21 cellular contexts compared by ENCODE assay signal in the genomic region with DNA sequence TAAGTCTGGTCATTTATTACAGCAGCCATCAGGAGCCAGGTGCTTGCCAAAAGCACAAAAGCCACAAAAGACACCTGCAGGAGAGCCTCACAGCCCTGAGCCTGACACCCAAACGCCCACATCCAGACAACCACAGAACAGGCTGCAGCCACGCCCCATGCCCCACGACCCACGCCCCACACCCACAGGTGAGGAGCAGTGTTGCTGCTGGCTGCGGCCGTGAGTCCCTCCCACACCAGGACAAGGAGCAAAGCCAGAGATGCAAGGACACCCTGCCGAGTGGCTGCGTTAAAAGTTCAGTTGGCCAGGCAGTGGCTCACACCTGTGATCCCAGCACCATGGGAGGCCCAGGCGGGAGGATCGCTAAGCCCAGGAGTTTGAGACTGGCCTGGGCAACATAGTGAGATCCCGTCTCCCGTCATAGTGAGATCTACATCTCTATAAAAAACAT. TPM values are rescaled to one million over a fixed set of nuclear protein-coding genes. Genes with fewer than 3 reads are reported as not detected.
DNase-seq lines count a peak whose midpoint lies in the region; ATAC-seq, FAIRE-seq and TF ChIP-seq lines count a peak whose summit lies in the region.
"Had no signal": no experiment of that assay in that cellular context is flagged by ENCODE, and none has a peak within 500 bp of the region (broad histone marks: within the 10 kb centered on the region; RNA-seq: fewer than 3 reads in every experiment).

No MANE protein-coding gene starts in this region.

- no peaks in the 10 kb centered on the region for H3K23me2 ChIP-seq in H1 (ENCODE audit: low read depth, low read length)

- 0 out of 2 replicates have a peak overlapping the region, but pooled peaks have one; percentile 35 for H2BK5ac ChIP-seq in H1 (ENCODE audit: low read depth, low read length)

- no peak overlapping the region for H3K4me3 Mint-ChIP-seq in activated CD8-positive, alpha-beta T cell treated with anti-CD3 and anti-CD28 coated beads for 36 hours
- H3K4me3 Mint-ChIP-seq in activated CD8-positive, alpha-beta T cell treated with anti-CD3 and anti-CD28 coated beads, Interleukin-2, amount 10 ng/mL, durations not matched to agents 7 days and 5 days, result no peak overlapping the region
- peak overlapping the region in 2 of 8 donors; percentile 50 to 74 for H3K4me3 Mint-ChIP-seq in CD4-positive, alpha-beta memory T cell

- H2AK5ac ChIP-seq in H1 (ENCODE audit: low read depth, low read length), result no peak overlapping the region

- no peak for FAIRE-seq in H1 (lab: Jason Lieb, UNC)
- FAIRE-seq: H54, urothelium cell line had no signal

- no peak for TF ChIP-seq POLR2A in H1 (IDR thresholded peaks at IDR 0.05; ENCODE audit: control extremely low read depth in 1 of 2, low read depth in 2 of 2, low read length in 2 of 2)

- H4K5ac ChIP-seq in H1 (ENCODE audit: insufficient read length, low read depth, low read length), result no peak overlapping the region

- H3K36me3 ChIP-seq in CD4-positive, alpha-beta memory T cell (ENCODE audit: insufficient read depth, low read length), result no peaks in the 10 kb centered on the region
- H3K36me3 ChIP-seq in H1 (ENCODE audit: control insufficient read depth in 2 of 4, insufficient read depth in 4 of 4, low read length in 3 of 4), result no peaks in the 10 kb centered on the region; a peak in 1 of 8 replicates
- H3K36me3 ChIP-seq: SJSA1 had no signal

- H3K4me2 ChIP-seq in H1 (ENCODE audit: insufficient read depth in 1 of 2, low read depth in 2 of 2, low read length in 2 of 2), result no peak overlapping the region

- H2BK15ac ChIP-seq in H1 (ENCODE audit: low read length), result no peak overlapping the region

- H3K27ac Mint-ChIP-seq in activated CD8-positive, alpha-beta T cell treated with anti-CD3 and anti-CD28 coated beads for 36 hours, result peak overlapping the region; percentile 15
- no peak overlapping the region for H3K27ac Mint-ChIP-seq in activated CD8-positive, alpha-beta T cell treated with anti-CD3 and anti-CD28 coated beads, Interleukin-2, amount 10 ng/mL, durations not matched to agents 7 days and 5 days
- peak overlapping the region in 4 of 7 donors; percentile 55 to 90 (median 86) for H3K27ac Mint-ChIP-seq in CD4-positive, alpha-beta memory T cell

- H4K91ac ChIP-seq in H1 (replicated peaks; ENCODE audit: insufficient read length, low read length), result no peak overlapping the region

- no peak for TF ChIP-seq RAD21 in H1 (IDR thresholded peaks at IDR 0.05 in 1 of 2, conservative IDR thresholded peaks at IDR 0.05 in 1 of 2; ENCODE audit: low read depth in 2 of 2, low read length in 2 of 2)

- no peak for TF ChIP-seq CTCF in activated CD8-positive, alpha-beta T cell treated with anti-CD3 and anti-CD28 coated beads for 36 hours (IDR thresholded peaks at IDR 0.05)
- TF ChIP-seq CTCF in H1 (IDR thresholded peaks at IDR 0.05; ENCODE audit: control extremely low read depth in 1 of 3, insufficient read depth in 1 of 3, low read depth in 1 of 3, low read length in 3 of 3), result no peak

- H3K14ac ChIP-seq in H1 (ENCODE audit: insufficient read length), result no peak overlapping the region

- peaks cover 14% of the 10 kb centered on the region for H3K4me1 Mint-ChIP-seq in activated CD8-positive, alpha-beta T cell treated with anti-CD3 and anti-CD28 coated beads for 36 hours (ENCODE audit: low read depth)
- peaks cover 22% of the 10 kb centered on the region for H3K4me1 Mint-ChIP-seq in activated CD8-positive, alpha-beta T cell treated with anti-CD3 and anti-CD28 coated beads, Interleukin-2, amount 10 ng/mL, durations not matched to agents 7 days and 5 days (ENCODE audit: low read depth)
- H3K4me1 Mint-ChIP-seq in CD4-positive, alpha-beta memory T cell, result peaks cover 16 to 27% (median 17%) of the 10 kb centered on the region in 4 donors

- no peak overlapping the region for H2BK12ac ChIP-seq in H1 (ENCODE audit: low read depth, low read length)

- H3K56ac ChIP-seq in H1 (replicated peaks; ENCODE audit: insufficient read length, low read depth, low read length), result no peak overlapping the region

- peaks cover 14% of the 10 kb centered on the region for H3K4me1 ChIP-seq in CD4-positive, alpha-beta memory T cell (ENCODE audit: insufficient read depth, low read length)
- no peaks in the 10 kb centered on the region for H3K4me1 ChIP-seq in H1 (replicated peaks in 1 of 4; ENCODE audit: control insufficient read depth in 3 of 4, insufficient read depth in 4 of 4, low read length in 3 of 4)
- H3K4me1 ChIP-seq: body of pancreas had no signal

- no peak for DNase-seq in activated CD8-positive, alpha-beta T cell treated with anti-CD3 and anti-CD28 coated beads for 36 hours
- no peak for DNase-seq in activated CD8-positive, alpha-beta T cell treated with anti-CD3 and anti-CD28 coated beads, Interleukin-2, amount 10 ng/mL, durations not matched to agents 7 days and 5 days
- DNase-seq in CD4-positive, alpha-beta memory T cell, result peak in 2 of 5 donors; percentile 17 to 37
- DNase-seq in RPMI8226 (peak; percentile 55), H1 (ENCODE audit: low read depth in 1 of 2, low spot score in 2 of 2) (no peak)
- DNase-seq: ACHN, body of pancreas, C1 segment of cervical spinal cord, foreskin melanocyte, left ventricle myocardium superior, midbrain, NCI-H187, NCI-H2227 treated with DMSO at 0.1 percent for 48 hours, NCI-H748 treated with DMSO at 0.1 percent for 48 hours had no signal

- CTCF ChIA-PET in activated CD8-positive, alpha-beta T cell treated with anti-CD3 and anti-CD28 coated beads for 36 hours (lab: Charles Lee), result interaction anchor here (5.0 kb wide), 1 partner anchor 83 kb away, joined by 22 read pairs; a partner anchor contains a TSS
- CTCF ChIA-PET in activated CD8-positive, alpha-beta T cell treated with anti-CD3 and anti-CD28 coated beads, Interleukin-2, amount 10 ng/mL, durations not matched to agents 7 days and 5 days (lab: Charles Lee), result no interaction called here
- CTCF ChIA-PET in CD4-positive, alpha-beta memory T cell (lab: Charles Lee; ENCODE audit: partially characterized antibody), result interaction anchor here (0.8 kb wide), 1 partner anchor 12 kb away, joined by 3 read pairs; no protein-coding TSS in a partner anchor
- CTCF ChIA-PET in H1 (lab: Charles Lee; ENCODE audit: partially characterized antibody), result interaction anchor here (1.1 to 15.2 kb wide), 7 partner anchors 7 to 82 kb away, joined by 3 to 191 read pairs (median 3); a partner anchor contains a TSS

- peaks cover 0 to 14% of the 10 kb centered on the region in 2 experiments; a peak in 2 of 4 replicates for H3K79me2 ChIP-seq in H1 (ENCODE audit: control insufficient read depth in 1 of 2, insufficient read depth in 2 of 2, low read length in 2 of 2)

- H3K9me3 Mint-ChIP-seq in activated CD8-positive, alpha-beta T cell treated with anti-CD3 and anti-CD28 coated beads for 36 hours, result no peaks in the 10 kb centered on the region
- H3K9me3 Mint-ChIP-seq in activated CD8-positive, alpha-beta T cell treated with anti-CD3 and anti-CD28 coated beads, Interleukin-2, amount 10 ng/mL, durations not matched to agents 7 days and 5 days (ENCODE audit: insufficient read depth), result no peaks in the 10 kb centered on the region
- H3K9me3 Mint-ChIP-seq in CD4-positive, alpha-beta memory T cell, result no peaks in the 10 kb centered on the region

- H3K27me3 Mint-ChIP-seq in activated CD8-positive, alpha-beta T cell treated with anti-CD3 and anti-CD28 coated beads for 36 hours, result no peaks in the 10 kb centered on the region
- H3K27me3 Mint-ChIP-seq in activated CD8-positive, alpha-beta T cell treated with anti-CD3 and anti-CD28 coated beads, Interleukin-2, amount 10 ng/mL, durations not matched to agents 7 days and 5 days (ENCODE audit: low read depth), result no peaks in the 10 kb centered on the region
- H3K27me3 Mint-ChIP-seq in CD4-positive, alpha-beta memory T cell, result no peaks in the 10 kb centered on the region

- no peak overlapping the region for H3K4me3 ChIP-seq in CD4-positive, alpha-beta memory T cell (ENCODE audit: low read length in 2 of 2)
- H3K4me3 ChIP-seq in H1 (ENCODE audit: extremely low read depth in 1 of 4, insufficient read depth in 2 of 4, low read depth in 3 of 4, low read length in 4 of 4), result no peak overlapping the region
- H3K4me3 ChIP-seq: body of pancreas, SJSA1 had no signal

- no peak overlapping the region for H2BK20ac ChIP-seq in H1 (ENCODE audit: low read length)

- H3K9ac ChIP-seq in H1 (replicated peaks in 1 of 4; ENCODE audit: extremely low read depth in 1 of 4, low read depth in 3 of 4, low read length in 3 of 4), result no peak overlapping the region

- POLR2A ChIA-PET in activated CD8-positive, alpha-beta T cell treated with anti-CD3 and anti-CD28 coated beads for 36 hours (lab: Charles Lee), result interaction anchor here (0.6 to 1.0 kb wide), 3 partner anchors 37 to 141 kb away, joined by 3 read pairs; a partner anchor contains a TSS
- POLR2A ChIA-PET in activated CD8-positive, alpha-beta T cell treated with anti-CD3 and anti-CD28 coated beads, Interleukin-2, amount 10 ng/mL, durations not matched to agents 7 days and 5 days (lab: Charles Lee), result no interaction called here
- POLR2A ChIA-PET in CD4-positive, alpha-beta memory T cell (lab: Charles Lee; ENCODE audit: partially characterized antibody), result interaction anchor here (1.1 to 1.9 kb wide), 2 partner anchors 17 to 41 kb away, joined by 5 to 6 read pairs; no protein-coding TSS in a partner anchor
- POLR2A ChIA-PET in H1 (lab: Charles Lee; ENCODE audit: partially characterized antibody), result no interaction called here

- H3K18ac ChIP-seq in H1 (ENCODE audit: extremely low read depth, low read length), result no peak overlapping the region

- H3K4ac ChIP-seq in H1 (replicated peaks; ENCODE audit: insufficient read length, low read depth, low read length), result no peak overlapping the region

- no peak for TF ChIP-seq EP300 in H1 (IDR thresholded peaks at IDR 0.05; ENCODE audit: borderline replicate concordance in 1 of 2, low read depth in 2 of 2, low read length in 2 of 2)

- no peak for ATAC-seq in activated CD8-positive, alpha-beta T cell treated with anti-CD3 and anti-CD28 coated beads for 36 hours
- ATAC-seq in activated CD8-positive, alpha-beta T cell treated with anti-CD3 and anti-CD28 coated beads, Interleukin-2, amount 10 ng/mL, durations not matched to agents 7 days and 5 days, result no peak
- no peak for ATAC-seq in GM19328 (IDR thresholded peaks at IDR 0.05; ENCODE audit: unreplicated experiment)
- no peak for ATAC-seq in HG03469 (IDR thresholded peaks at IDR 0.05; ENCODE audit: unreplicated experiment)
- no peak for ATAC-seq in GM21367 (IDR thresholded peaks at IDR 0.05; ENCODE audit: unreplicated experiment)
- ATAC-seq: body of pancreas, left ventricle myocardium superior, sciatic nerve had no signal

- no peaks in the 10 kb centered on the region for H3K9me3 ChIP-seq in CD4-positive, alpha-beta memory T cell (ENCODE audit: control insufficient read depth in 1 of 2, low read length in 2 of 2)
- no peaks in the 10 kb centered on the region; a peak in 1 of 4 replicates for H3K9me3 ChIP-seq in H1 (ENCODE audit: insufficient read depth in 2 of 2, low read depth in 1 of 2, low read length in 1 of 2)
- H3K9me3 ChIP-seq: body of pancreas, SJSA1 had no signal

- H3K27me3 ChIP-seq in CD4-positive, alpha-beta memory T cell (ENCODE audit: insufficient read depth, low read length), result no peaks in the 10 kb centered on the region
- no peaks in the 10 kb centered on the region for H3K27me3 ChIP-seq in H1 (replicated peaks in 1 of 4; ENCODE audit: control insufficient read depth in 3 of 4, extremely low read depth in 1 of 4, insufficient read depth in 3 of 4, low read length in 3 of 4)
- H3K27me3 ChIP-seq: body of pancreas, SJSA1 had no signal

- 91% methylated on average over 12 of the region's 12 CpGs; no CpG with 5 or more reads in 1 of the 2 experiments for WGBS in H1 (ENCODE audit: extremely low coverage in 1 of 2, insufficient coverage in 1 of 2, insufficient read length in 1 of 2, insufficient replicate concordance in 2 of 2, low coverage in 1 of 2, low lambda C conversion rate in 2 of 2, missing lambda C conversion rate in 1 of 2), 2 experiments

- H3K79me1 ChIP-seq in H1 (ENCODE audit: low read depth, low read length), result peaks cover 12% of the 10 kb centered on the region

- no peak overlapping the region for H2BK120ac ChIP-seq in H1 (replicated peaks; ENCODE audit: low read depth, low read length)

- H4K20me1 ChIP-seq in H1 (replicated peaks in 1 of 2; ENCODE audit: control insufficient read depth in 1 of 2, insufficient read depth in 2 of 2, low read length in 2 of 2), result peaks cover 0 to 5% of the 10 kb centered on the region in 2 experiments

- H3K23ac ChIP-seq in H1 (ENCODE audit: insufficient read length), result no peak overlapping the region

- intact Hi-C loops in activated CD8-positive, alpha-beta T cell treated with anti-CD3 and anti-CD28 coated beads for 36 hours (cut with micrococcal nuclease), result no loop called here
- intact Hi-C loops in CD4-positive, alpha-beta memory T cell (cut with micrococcal nuclease), result loop anchor here (1.0 kb wide), 4 partner anchors 45 to 244 kb away; a partner anchor contains a TSS

- no peak overlapping the region for H4K8ac ChIP-seq in H1 (ENCODE audit: extremely low read depth, insufficient read depth, low read length)

- H3K27ac ChIP-seq in CD4-positive, alpha-beta memory T cell (ENCODE audit: low read depth, low read length), result no peak overlapping the region
- no peak overlapping the region for H3K27ac ChIP-seq in H1 (ENCODE audit: low read depth, low read length)
- H3K27ac ChIP-seq: body of pancreas, SJSA1 had no signal

- H3K36me3 Mint-ChIP-seq in activated CD8-positive, alpha-beta T cell treated with anti-CD3 and anti-CD28 coated beads for 36 hours (ENCODE audit: low read depth), result no peaks in the 10 kb centered on the region
- no peaks in the 10 kb centered on the region for H3K36me3 Mint-ChIP-seq in activated CD8-positive, alpha-beta T cell treated with anti-CD3 and anti-CD28 coated beads, Interleukin-2, amount 10 ng/mL, durations not matched to agents 7 days and 5 days (ENCODE audit: low read depth)
- H3K36me3 Mint-ChIP-seq in CD4-positive, alpha-beta memory T cell, result no peaks in the 10 kb centered on the region

- H2AFZ ChIP-seq in H1 (ENCODE audit: low read length), result no peak overlapping the region

RNA-seq across cellular contexts. Expression of a gene that starts 43.0 kb away (rescaled TPM):
- total RNA-seq in activated CD8-positive, alpha-beta T cell treated with anti-CD3 and anti-CD28 coated beads for 36 hours, result 10 to 100 TPM; 38.5 to 39.8 TPM
- total RNA-seq in activated CD8-positive, alpha-beta T cell treated with anti-CD3 and anti-CD28 coated beads, Interleukin-2, amount 10 ng/mL, durations not matched to agents 7 days and 5 days, result 10 to 100 TPM; 97.2 TPM
- total RNA-seq in CD4-positive, alpha-beta memory T cell, result 100 to 1,000 TPM; 121 to 124 TPM
- 1 to 10 TPM; 2.2 to 7.6 TPM for polyA plus RNA-seq in CD4-positive, alpha-beta memory T cell
- 25.0 and 29.1 TPM in 2 replicates for total RNA-seq in H1 (2021; fragmentation: NEBNext Ultra II Directional; extraction: Animal tissue kit (Norgen Biotek cat#: 25700))
- polyA plus RNA-seq in H1 (2011; rRNA removed), result 15.9 and 32.9 TPM in 2 replicates
- polyA plus RNA-seq in H1 (2011; cell fraction: cytosol; rRNA removed), result 25.5 TPM
- 164 TPM for polyA plus RNA-seq in H1 (2011; cell fraction: nucleus; rRNA removed)
- polyA plus RNA-seq in H1 (2012, experiment 1 of 2), result 12.2 to 32.2 TPM (median 25.5 TPM) in 4 replicates
- polyA plus RNA-seq in H1 (2012, experiment 2 of 2), result 12.8 TPM
- 33.5 TPM for polyA plus RNA-seq in H1 (2013, experiment 1 of 2)
- polyA plus RNA-seq in H1 (2013, experiment 2 of 2), result 30.8 TPM
- 2.3 and 2.8 TPM in 2 replicates for polyA minus RNA-seq in H1 (2011; rRNA and poly(A)+ RNA removed)
- 14.1 TPM for polyA minus RNA-seq in H1 (2011; cell fraction: cytosol; rRNA and poly(A)+ RNA removed)
- polyA minus RNA-seq in H1 (2011; cell fraction: nucleus; rRNA and poly(A)+ RNA removed), result 22.7 TPM

RNA-seq across cellular contexts. Expression of a gene that starts 46.1 kb away (rescaled TPM):
- 10 to 100 TPM; 15.5 to 16.8 TPM for total RNA-seq in activated CD8-positive, alpha-beta T cell treated with anti-CD3 and anti-CD28 coated beads for 36 hours
- 100 to 1,000 TPM; 163 to 165 TPM for total RNA-seq in activated CD8-positive, alpha-beta T cell treated with anti-CD3 and anti-CD28 coated beads, Interleukin-2, amount 10 ng/mL, durations not matched to agents 7 days and 5 days
- 100 to 1,000 TPM; 162 to 169 TPM for total RNA-seq in CD4-positive, alpha-beta memory T cell
- polyA plus RNA-seq in CD4-positive, alpha-beta memory T cell, result 100 to 1,000 TPM; 297 to 324 TPM
- total RNA-seq in H1 (2021; fragmentation: NEBNext Ultra II Directional; extraction: Animal tissue kit (Norgen Biotek cat#: 25700)), result 3.3 and 4.5 TPM in 2 replicates
- polyA plus RNA-seq in H1 (2011; rRNA removed), result 5.9 and 9.5 TPM in 2 replicates
- polyA plus RNA-seq in H1 (2011; cell fraction: cytosol; rRNA removed), result 4.9 TPM
- polyA plus RNA-seq in H1 (2011; cell fraction: nucleus; rRNA removed), result 19.4 TPM
- polyA plus RNA-seq in H1 (2012, experiment 1 of 2), result 2.2 to 3.8 TPM (median 2.7 TPM) in 4 replicates
- polyA plus RNA-seq in H1 (2012, experiment 2 of 2), result 3.0 TPM
- polyA plus RNA-seq in H1 (2013, experiment 1 of 2), result 1.8 TPM
- 1.7 TPM for polyA plus RNA-seq in H1 (2013, experiment 2 of 2)
- polyA minus RNA-seq in H1 (2011; rRNA and poly(A)+ RNA removed), result 0.28 and 0.37 TPM in 2 replicates
- 4.0 TPM for polyA minus RNA-seq in H1 (2011; cell fraction: cytosol; rRNA and poly(A)+ RNA removed)
- polyA minus RNA-seq in H1 (2011; cell fraction: nucleus; rRNA and poly(A)+ RNA removed), result 5.9 TPM

RNA-seq across cellular contexts. Expression of a gene that starts 48.5 kb away (rescaled TPM):
- under 1 TPM; 0.31 to 0.38 TPM for total RNA-seq in activated CD8-positive, alpha-beta T cell treated with anti-CD3 and anti-CD28 coated beads for 36 hours
- under 1 TPM in 1 of 2 experiments, not detected in 1; 0.10 TPM for total RNA-seq in activated CD8-positive, alpha-beta T cell treated with anti-CD3 and anti-CD28 coated beads, Interleukin-2, amount 10 ng/mL, durations not matched to agents 7 days and 5 days
- total RNA-seq in CD4-positive, alpha-beta memory T cell, result under 1 TPM; 0.28 to 0.87 TPM
- polyA plus RNA-seq in CD4-positive, alpha-beta memory T cell, result under 1 TPM in 1 of 2 donors, not detected in 1; 0.09 TPM
- 21.1 and 22.4 TPM in 2 replicates for total RNA-seq in H1 (2021; fragmentation: NEBNext Ultra II Directional; extraction: Animal tissue kit (Norgen Biotek cat#: 25700))
- 6.4 and 10.7 TPM in 2 replicates for polyA plus RNA-seq in H1 (2011; rRNA removed)
- 8.6 TPM for polyA plus RNA-seq in H1 (2011; cell fraction: cytosol; rRNA removed)
- 14.3 TPM for polyA plus RNA-seq in H1 (2011; cell fraction: nucleus; rRNA removed)
- polyA plus RNA-seq in H1 (2012, experiment 1 of 2), result 8.5 to 11.4 TPM (median 10.9 TPM) in 4 replicates
- polyA plus RNA-seq in H1 (2012, experiment 2 of 2), result 11.3 TPM
- 7.1 TPM for polyA plus RNA-seq in H1 (2013, experiment 1 of 2)
- 7.8 TPM for polyA plus RNA-seq in H1 (2013, experiment 2 of 2)
- 32.8 and 34.9 TPM in 2 replicates for polyA minus RNA-seq in H1 (2011; rRNA and poly(A)+ RNA removed)
- 22.2 TPM for polyA minus RNA-seq in H1 (2011; cell fraction: cytosol; rRNA and poly(A)+ RNA removed)
- polyA minus RNA-seq in H1 (2011; cell fraction: nucleus; rRNA and poly(A)+ RNA removed), result 18.9 TPM

Comparison
In these comparisons a context has a peak if more than half of its experiments do, and no peak if none do; other contexts are left out.
1. RNA of a gene that starts 46.1 kb away (total RNA-seq): 162 to 169 TPM in CD4-positive, alpha-beta memory T cell and 163 to 165 TPM in activated CD8-positive, alpha-beta T cell treated with anti-CD3 and anti-CD28 coated beads, Interleukin-2, amount 10 ng/mL, durations not matched to agents 7 days and 5 days; 15.5 to 16.8 TPM in activated CD8-positive, alpha-beta T cell treated with anti-CD3 and anti-CD28 coated beads for 36 hours and 3.3 to 4.5 TPM in H1; every median in the first group is over 4 times any median in the second.
2. POLR2A ChIA-PET loops: an anchor here in activated CD8-positive, alpha-beta T cell treated with anti-CD3 and anti-CD28 coated beads for 36 hours (0.6 to 1.0 kb wide) and CD4-positive, alpha-beta memory T cell (1.1 to 1.9 kb wide); none called in activated CD8-positive, alpha-beta T cell treated with anti-CD3 and anti-CD28 coated beads, Interleukin-2, amount 10 ng/mL, durations not matched to agents 7 days and 5 days and H1.
3. RNA of a gene that starts 48.5 kb away (total RNA-seq): 21.1 to 22.4 TPM in H1; 0.28 to 0.87 TPM in CD4-positive, alpha-beta memory T cell, 0.31 to 0.38 TPM in activated CD8-positive, alpha-beta T cell treated with anti-CD3 and anti-CD28 coated beads for 36 hours and 0.10 TPM in activated CD8-positive, alpha-beta T cell treated with anti-CD3 and anti-CD28 coated beads, Interleukin-2, amount 10 ng/mL, durations not matched to agents 7 days and 5 days; every median in the first group is over 10 times any median in the second.